In the genomic region with DNA sequence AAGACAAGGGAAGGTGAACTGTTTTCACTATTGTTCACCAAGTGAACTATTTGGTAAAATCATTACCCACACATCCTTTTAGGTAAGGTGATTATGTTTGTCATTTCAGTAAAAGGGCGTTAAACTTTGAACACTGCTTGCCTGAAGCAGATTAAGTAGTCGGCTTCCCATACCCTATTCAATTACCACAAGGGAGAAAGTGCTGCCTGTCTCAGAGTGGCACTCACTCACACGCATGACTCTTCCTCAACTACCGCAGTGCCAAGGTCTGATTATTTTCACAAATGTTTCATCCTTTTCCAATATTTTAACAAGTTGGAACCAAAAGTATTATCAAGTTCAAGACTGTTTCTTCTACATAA, we compare ENCODE assay signal across 14 cellular contexts. TPM values are rescaled to one million over a fixed set of nuclear protein-coding genes. Genes with fewer than 3 reads are reported as not detected.
A peak's percentile ranks its signal among the peaks of the same experiment; 100 is the strongest.
DNase-seq lines count a peak whose midpoint lies in the region; ATAC-seq and TF ChIP-seq lines count a peak whose summit lies in the region.
"Had no signal": no experiment of that assay in that cellular context is flagged by ENCODE, and none has a peak within 500 bp of the region (broad histone marks: within the 10 kb centered on the region; RNA-seq: fewer than 3 reads in every experiment).

No MANE protein-coding gene starts in this region.

- H3K27ac ChIP-seq in thyroid gland, result peak overlapping the region; percentile 49 to 71 (median 66)

- CTCF ChIA-PET in WTC11 (lab: Charles Lee), result no interaction called here

- DNase-seq in MG63 (peak; percentile 69), WTC11 (ENCODE audit: low spot score) (no peak), foreskin fibroblast (peak in 1 of 2 donors; percentile 54), thyroid gland (no peak), Ammon's horn (ENCODE audit: low spot score) (no peak), retina (no peak)
- DNase-seq: activated CD4-positive, CD25-positive, alpha-beta regulatory T cell; activated naive CD8-positive, alpha-beta T cell treated with anti-CD3 and anti-CD28 coated beads for 36 hours; activated T-cell treated with anti-CD3 and anti-CD28 coated beads for 4 hours; Calu3; NCI-H2081 treated with DMSO at 0.1 percent for 48 hours; stimulated activated CD4-positive, alpha-beta T cell treated with anti-CD3 and anti-CD28 coated beads, Interleukin-4, amount 100 ng/mL, for 4 hours; stimulated activated naive CD4-positive, alpha-beta T cell had no signal

- no peak overlapping the region for H3K4me3 Mint-ChIP-seq in WTC11
- H3K4me3 Mint-ChIP-seq: activated naive CD8-positive, alpha-beta T cell treated with anti-CD3 and anti-CD28 coated beads for 36 hours had no signal

- TF ChIP-seq CTCF in WTC11 (IDR thresholded peaks at IDR 0.05) (no peak), foreskin fibroblast (IDR thresholded peaks at IDR 0.05; ENCODE audit: low read depth, low read length) (no peak), thyroid gland (IDR thresholded peaks at IDR 0.05) (no peak)

- intact Hi-C loops in thyroid gland (cut with DNase I), result no loop called here

- H3K9me3 ChIP-seq in MG63 (no peaks in the 10 kb centered on the region), thyroid gland (no peaks in the 10 kb centered on the region)

- no peaks in the 10 kb centered on the region for H3K9me3 Mint-ChIP-seq in WTC11
- H3K9me3 Mint-ChIP-seq: activated naive CD8-positive, alpha-beta T cell treated with anti-CD3 and anti-CD28 coated beads for 36 hours had no signal

- no peaks in the 10 kb centered on the region for H3K27me3 ChIP-seq in MG63
- no peaks in the 10 kb centered on the region for H3K27me3 ChIP-seq in thyroid gland

- H3K4me3 ChIP-seq in MG63 (no peak overlapping the region), foreskin fibroblast (ENCODE audit: low read depth in 1 of 2, low read length in 2 of 2) (peak overlapping the region; percentile 9 to 38), thyroid gland (replicated peaks in 1 of 3) (no peak overlapping the region)

- H3K36me3 Mint-ChIP-seq in WTC11, result no peaks in the 10 kb centered on the region
- H3K36me3 Mint-ChIP-seq: activated naive CD8-positive, alpha-beta T cell treated with anti-CD3 and anti-CD28 coated beads for 36 hours had no signal

- H3K36me3 ChIP-seq in MG63 (no peaks in the 10 kb centered on the region), thyroid gland (no peaks in the 10 kb centered on the region)

- ATAC-seq in WTC11 (peak; percentile 63; the same call in 1 of the 2 replicates), GM18502 (IDR thresholded peaks at IDR 0.05; ENCODE audit: poor library complexity, unreplicated experiment) (no peak)

- peak overlapping the region; percentile 42 for H3K27ac Mint-ChIP-seq in WTC11
- H3K27ac Mint-ChIP-seq: activated naive CD8-positive, alpha-beta T cell treated with anti-CD3 and anti-CD28 coated beads for 36 hours had no signal

- H3K4me1 ChIP-seq in thyroid gland, result peaks cover 50 to 64% of the 10 kb centered on the region in 2 donors

- peaks cover 6% of the 10 kb centered on the region for H3K4me1 Mint-ChIP-seq in WTC11
- H3K4me1 Mint-ChIP-seq: activated naive CD8-positive, alpha-beta T cell treated with anti-CD3 and anti-CD28 coated beads for 36 hours had no signal

- no peak for TF ChIP-seq POLR2A in thyroid gland (IDR thresholded peaks at IDR 0.05)

- POLR2A ChIA-PET in WTC11 (lab: Charles Lee), result no interaction called here

- no peaks in the 10 kb centered on the region for H3K27me3 Mint-ChIP-seq in WTC11 (ENCODE audit: low read depth)
- H3K27me3 Mint-ChIP-seq: activated naive CD8-positive, alpha-beta T cell treated with anti-CD3 and anti-CD28 coated beads for 36 hours had no signal

- WGBS in thyroid gland, 2 donors, result 61 to 66% methylated on average over 4 of the region's 4 CpGs

TF ChIP-seq in WTC11, 78 proteins besides CTCF, POLR2A, EP300 and RAD21 (continues in another document):
- TF ChIP-seq, protein P1, sequence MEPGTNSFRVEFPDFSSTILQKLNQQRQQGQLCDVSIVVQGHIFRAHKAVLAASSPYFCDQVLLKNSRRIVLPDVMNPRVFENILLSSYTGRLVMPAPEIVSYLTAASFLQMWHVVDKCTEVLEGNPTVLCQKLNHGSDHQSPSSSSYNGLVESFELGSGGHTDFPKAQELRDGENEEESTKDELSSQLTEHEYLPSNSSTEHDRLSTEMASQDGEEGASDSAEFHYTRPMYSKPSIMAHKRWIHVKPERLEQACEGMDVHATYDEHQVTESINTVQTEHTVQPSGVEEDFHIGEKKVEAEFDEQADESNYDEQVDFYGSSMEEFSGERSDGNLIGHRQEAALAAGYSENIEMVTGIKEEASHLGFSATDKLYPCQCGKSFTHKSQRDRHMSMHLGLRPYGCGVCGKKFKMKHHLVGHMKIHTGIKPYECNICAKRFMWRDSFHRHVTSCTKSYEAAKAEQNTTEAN (CRISPR knock-in tag; IDR thresholded peaks at IDR 0.05), result no peak
- no peak for TF ChIP-seq GABPB1 (CRISPR knock-in tag; IDR thresholded peaks at IDR 0.05)
- no peak for TF ChIP-seq CREM (CRISPR knock-in tag; IDR thresholded peaks at IDR 0.05)
- TF ChIP-seq, protein P2, sequence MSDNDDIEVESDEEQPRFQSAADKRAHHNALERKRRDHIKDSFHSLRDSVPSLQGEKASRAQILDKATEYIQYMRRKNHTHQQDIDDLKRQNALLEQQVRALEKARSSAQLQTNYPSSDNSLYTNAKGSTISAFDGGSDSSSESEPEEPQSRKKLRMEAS (CRISPR knock-in tag; IDR thresholded peaks at IDR 0.05), result no peak
- TF ChIP-seq SP1 (CRISPR knock-in tag; conservative IDR thresholded peaks at IDR 0.05), result no peak
- no peak for TF ChIP-seq GTF2I (CRISPR knock-in tag; conservative IDR thresholded peaks at IDR 0.05)
- TF ChIP-seq, protein P3, sequence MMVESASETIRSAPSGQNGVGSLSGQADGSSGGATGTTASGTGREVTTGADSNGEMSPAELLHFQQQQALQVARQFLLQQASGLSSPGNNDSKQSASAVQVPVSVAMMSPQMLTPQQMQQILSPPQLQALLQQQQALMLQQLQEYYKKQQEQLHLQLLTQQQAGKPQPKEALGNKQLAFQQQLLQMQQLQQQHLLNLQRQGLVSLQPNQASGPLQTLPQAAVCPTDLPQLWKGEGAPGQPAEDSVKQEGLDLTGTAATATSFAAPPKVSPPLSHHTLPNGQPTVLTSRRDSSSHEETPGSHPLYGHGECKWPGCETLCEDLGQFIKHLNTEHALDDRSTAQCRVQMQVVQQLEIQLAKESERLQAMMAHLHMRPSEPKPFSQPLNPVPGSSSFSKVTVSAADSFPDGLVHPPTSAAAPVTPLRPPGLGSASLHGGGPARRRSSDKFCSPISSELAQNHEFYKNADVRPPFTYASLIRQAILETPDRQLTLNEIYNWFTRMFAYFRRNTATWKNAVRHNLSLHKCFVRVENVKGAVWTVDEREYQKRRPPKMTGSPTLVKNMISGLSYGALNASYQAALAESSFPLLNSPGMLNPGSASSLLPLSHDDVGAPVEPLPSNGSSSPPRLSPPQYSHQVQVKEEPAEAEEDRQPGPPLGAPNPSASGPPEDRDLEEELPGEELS (CRISPR knock-in tag; IDR thresholded peaks at IDR 0.05), result no peak
- TF ChIP-seq, protein P4, sequence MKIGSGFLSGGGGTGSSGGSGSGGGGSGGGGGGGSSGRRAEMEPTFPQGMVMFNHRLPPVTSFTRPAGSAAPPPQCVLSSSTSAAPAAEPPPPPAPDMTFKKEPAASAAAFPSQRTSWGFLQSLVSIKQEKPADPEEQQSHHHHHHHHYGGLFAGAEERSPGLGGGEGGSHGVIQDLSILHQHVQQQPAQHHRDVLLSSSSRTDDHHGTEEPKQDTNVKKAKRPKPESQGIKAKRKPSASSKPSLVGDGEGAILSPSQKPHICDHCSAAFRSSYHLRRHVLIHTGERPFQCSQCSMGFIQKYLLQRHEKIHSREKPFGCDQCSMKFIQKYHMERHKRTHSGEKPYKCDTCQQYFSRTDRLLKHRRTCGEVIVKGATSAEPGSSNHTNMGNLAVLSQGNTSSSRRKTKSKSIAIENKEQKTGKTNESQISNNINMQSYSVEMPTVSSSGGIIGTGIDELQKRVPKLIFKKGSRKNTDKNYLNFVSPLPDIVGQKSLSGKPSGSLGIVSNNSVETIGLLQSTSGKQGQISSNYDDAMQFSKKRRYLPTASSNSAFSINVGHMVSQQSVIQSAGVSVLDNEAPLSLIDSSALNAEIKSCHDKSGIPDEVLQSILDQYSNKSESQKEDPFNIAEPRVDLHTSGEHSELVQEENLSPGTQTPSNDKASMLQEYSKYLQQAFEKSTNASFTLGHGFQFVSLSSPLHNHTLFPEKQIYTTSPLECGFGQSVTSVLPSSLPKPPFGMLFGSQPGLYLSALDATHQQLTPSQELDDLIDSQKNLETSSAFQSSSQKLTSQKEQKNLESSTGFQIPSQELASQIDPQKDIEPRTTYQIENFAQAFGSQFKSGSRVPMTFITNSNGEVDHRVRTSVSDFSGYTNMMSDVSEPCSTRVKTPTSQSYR (CRISPR knock-in tag; IDR thresholded peaks at IDR 0.05), result no peak
- TF ChIP-seq PRRX2 (CRISPR knock-in tag; IDR thresholded peaks at IDR 0.05), result no peak
- TF ChIP-seq, protein P5, sequence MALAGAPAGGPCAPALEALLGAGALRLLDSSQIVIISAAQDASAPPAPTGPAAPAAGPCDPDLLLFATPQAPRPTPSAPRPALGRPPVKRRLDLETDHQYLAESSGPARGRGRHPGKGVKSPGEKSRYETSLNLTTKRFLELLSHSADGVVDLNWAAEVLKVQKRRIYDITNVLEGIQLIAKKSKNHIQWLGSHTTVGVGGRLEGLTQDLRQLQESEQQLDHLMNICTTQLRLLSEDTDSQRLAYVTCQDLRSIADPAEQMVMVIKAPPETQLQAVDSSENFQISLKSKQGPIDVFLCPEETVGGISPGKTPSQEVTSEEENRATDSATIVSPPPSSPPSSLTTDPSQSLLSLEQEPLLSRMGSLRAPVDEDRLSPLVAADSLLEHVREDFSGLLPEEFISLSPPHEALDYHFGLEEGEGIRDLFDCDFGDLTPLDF (CRISPR knock-in tag; IDR thresholded peaks at IDR 0.05), result no peak
- TF ChIP-seq, protein P6, sequence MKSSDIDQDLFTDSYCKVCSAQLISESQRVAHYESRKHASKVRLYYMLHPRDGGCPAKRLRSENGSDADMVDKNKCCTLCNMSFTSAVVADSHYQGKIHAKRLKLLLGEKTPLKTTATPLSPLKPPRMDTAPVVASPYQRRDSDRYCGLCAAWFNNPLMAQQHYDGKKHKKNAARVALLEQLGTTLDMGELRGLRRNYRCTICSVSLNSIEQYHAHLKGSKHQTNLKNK (CRISPR knock-in tag; IDR thresholded peaks at IDR 0.05), result no peak
- TF ChIP-seq ESRRA (CRISPR knock-in tag; IDR thresholded peaks at IDR 0.05; ENCODE audit: borderline replicate concordance), result no peak
- TF ChIP-seq HMGA2 (CRISPR knock-in tag; IDR thresholded peaks at IDR 0.05), result no peak
- no peak for TF ChIP-seq TEAD4 (CRISPR knock-in tag; IDR thresholded peaks at IDR 0.05)
- no peak for TF ChIP-seq KAT7 (CRISPR knock-in tag; IDR thresholded peaks at IDR 0.05; ENCODE audit: borderline replicate concordance)
- TF ChIP-seq FOXP1 (CRISPR knock-in tag; IDR thresholded peaks at IDR 0.05; ENCODE audit: borderline replicate concordance), result no peak
- TF ChIP-seq OVOL2 (CRISPR knock-in tag; IDR thresholded peaks at IDR 0.05; ENCODE audit: borderline replicate concordance), result no peak

RNA-seq across cellular contexts. Expression of a gene that starts 11.0 kb away (rescaled TPM):
- total RNA-seq in MG63 (2014; rRNA removed; shearing (Covaris generic); ENCODE audit: low replicate concordance), result 19.9 and 30.3 TPM in 2 replicates
- 0.61 to 1.1 TPM (median 0.71 TPM) in 3 replicates for total RNA-seq in WTC11 (2021)
- 10 to 100 TPM; 34.4 to 58.7 (median 43.0) TPM for total RNA-seq in thyroid gland
- total RNA-seq: activated naive CD8-positive, alpha-beta T cell treated with anti-CD3 and anti-CD28 coated beads for 36 hours had no signal

Comparison
In these comparisons a context has a peak if more than half of its experiments do, and no peak if none do; other contexts are left out.
1. H3K4me3 ChIP-seq: peak in foreskin fibroblast (2 of 2); none in MG63 (single experiment) and thyroid gland (0 of 3).
2. RNA of a gene that starts 11.0 kb away (total RNA-seq): 34.4 to 58.7 TPM in thyroid gland and 19.9 to 30.3 TPM in MG63; 0.61 to 1.1 TPM in WTC11; every median in the first group is over 10 times any median in the second.